In genomic region chr2:156892449-156893335, GRCh38 we compare ENCODE assay signal across 8 cellular contexts.
DNase-seq lines count a peak whose midpoint lies in the region; ATAC-seq and TF ChIP-seq lines count a peak whose summit lies in the region.

No MANE protein-coding gene starts in this region.

- H3K27me3 Mint-ChIP-seq in activated CD8-positive, alpha-beta memory T cell treated with anti-CD3 and anti-CD28 coated beads, Interleukin-2, amount 10 ng/mL, durations not matched to agents 7 days and 5 days: peaks cover 64% of the 10 kb centered on the region
- peaks cover 15% of the 10 kb centered on the region for H3K27me3 Mint-ChIP-seq in WTC11 (ENCODE audit: low read depth)

- DNase-seq in activated CD8-positive, alpha-beta memory T cell treated with anti-CD3 and anti-CD28 coated beads, Interleukin-2, amount 10 ng/mL, durations not matched to agents 7 days and 5 days: no peak
- no peak for DNase-seq in activated CD8-positive, alpha-beta memory T cell treated with anti-CD3 and anti-CD28 coated beads for 24 hours
- DNase-seq in NCI-H1694 treated with DMSO at 0.1 percent for 48 hours (lab: John Stamatoyannopoulos, UW) (peak; percentile 96), WTC11 (ENCODE audit: low spot score) (no peak), heart right ventricle (no peak), retinal pigment epithelial cell (ENCODE audit: low read depth) (peak; percentile 43)

- no peak overlapping the region for H3K27ac ChIP-seq in heart right ventricle

- no peak overlapping the region for H3K27ac Mint-ChIP-seq in activated CD8-positive, alpha-beta memory T cell treated with anti-CD3 and anti-CD28 coated beads, Interleukin-2, amount 10 ng/mL, durations not matched to agents 7 days and 5 days
- no peak overlapping the region for H3K27ac Mint-ChIP-seq in WTC11

- peak overlapping the region in 8 of 10 donors; percentile 15 to 46 (median 35) for H3K4me3 ChIP-seq in heart right ventricle
- H3K4me3 ChIP-seq in retinal pigment epithelial cell (ENCODE audit: low read length): peak overlapping the region; percentile 58

- POLR2A ChIA-PET in WTC11 (lab: Charles Lee): no interaction called here

- H3K9me3 ChIP-seq in heart right ventricle: no peaks in the 10 kb centered on the region

- H3K27me3 ChIP-seq in heart right ventricle: peaks cover 0 to 10% (median 0%) of the 10 kb centered on the region in 7 donors

- peaks cover 0 to 14% (median 0%) of the 10 kb centered on the region in 9 donors for H3K4me1 ChIP-seq in heart right ventricle

- ATAC-seq in activated CD8-positive, alpha-beta memory T cell treated with anti-CD3 and anti-CD28 coated beads, Interleukin-2, amount 10 ng/mL, durations not matched to agents 7 days and 5 days: no peak
- ATAC-seq in HG02642 (IDR thresholded peaks at IDR 0.05; ENCODE audit: poor library complexity, unreplicated experiment) (peak; percentile 43), WTC11 (peak; percentile 93), heart right ventricle (peak in 6 of 8 donors; percentile 55 to 76 (median 63)), GM21515 (IDR thresholded peaks at IDR 0.05; ENCODE audit: unreplicated experiment) (no peak)

- WGBS in heart right ventricle, 2 donors: 6% methylated on average over 15 of the region's 15 CpGs

- H3K4me3 Mint-ChIP-seq in activated CD8-positive, alpha-beta memory T cell treated with anti-CD3 and anti-CD28 coated beads, Interleukin-2, amount 10 ng/mL, durations not matched to agents 7 days and 5 days: peak overlapping the region; percentile 18
- peak overlapping the region; percentile 57 for H3K4me3 Mint-ChIP-seq in WTC11

- H3K36me3 ChIP-seq in heart right ventricle: no peaks in the 10 kb centered on the region

- H3K36me3 Mint-ChIP-seq in activated CD8-positive, alpha-beta memory T cell treated with anti-CD3 and anti-CD28 coated beads, Interleukin-2, amount 10 ng/mL, durations not matched to agents 7 days and 5 days: peaks cover 2% of the 10 kb centered on the region
- no peaks in the 10 kb centered on the region for H3K36me3 Mint-ChIP-seq in WTC11

- TF ChIP-seq CTCF in WTC11 (IDR thresholded peaks at IDR 0.05): no peak
- peak in 7 of 9 donors; percentile 46 to 61 (median 55) for TF ChIP-seq CTCF in heart right ventricle (IDR thresholded peaks at IDR 0.05)
- TF ChIP-seq CTCF in retinal pigment epithelial cell (conservative IDR thresholded peaks at IDR 0.05; ENCODE audit: low read depth, low read length): peak; percentile 73

- CTCF ChIA-PET in activated CD8-positive, alpha-beta memory T cell treated with anti-CD3 and anti-CD28 coated beads, Interleukin-2, amount 10 ng/mL, durations not matched to agents 7 days and 5 days (lab: Charles Lee): interaction anchor here (1.6 kb wide), 1 partner anchor 303 kb away, joined by 4 read pairs; no protein-coding TSS in a partner anchor
- CTCF ChIA-PET in WTC11 (lab: Charles Lee): interaction anchor here (0.6 to 1.1 kb wide), 2 partner anchors 291 to 557 kb away, joined by 3 read pairs; no protein-coding TSS in a partner anchor

- intact Hi-C loops in heart right ventricle (cut with DNase I): loop anchor here in 3 of 10 donors (2.0 to 10.0 kb wide), 3 partner anchors 244 to 1518 kb away; no protein-coding TSS in a partner anchor

- H3K4me1 Mint-ChIP-seq in activated CD8-positive, alpha-beta memory T cell treated with anti-CD3 and anti-CD28 coated beads, Interleukin-2, amount 10 ng/mL, durations not matched to agents 7 days and 5 days: peaks cover 33% of the 10 kb centered on the region
- H3K4me1 Mint-ChIP-seq in WTC11: peaks cover 39% of the 10 kb centered on the region

- H3K9me3 Mint-ChIP-seq in activated CD8-positive, alpha-beta memory T cell treated with anti-CD3 and anti-CD28 coated beads, Interleukin-2, amount 10 ng/mL, durations not matched to agents 7 days and 5 days (ENCODE audit: low read depth): no peaks in the 10 kb centered on the region
- peaks cover under 1% of the 10 kb centered on the region for H3K9me3 Mint-ChIP-seq in WTC11

TF ChIP-seq in WTC11, 78 proteins besides CTCF, POLR2A, EP300 and RAD21:
- TF ChIP-seq E2F4 (CRISPR knock-in tag; IDR thresholded peaks at IDR 0.05; ENCODE audit: borderline replicate concordance, low read depth) (no peak), PRRX2 (CRISPR knock-in tag; IDR thresholded peaks at IDR 0.05) (no peak), ZNF219 (CRISPR knock-in tag; IDR thresholded peaks at IDR 0.05; ENCODE audit: borderline replicate concordance) (no peak), FOXJ3 (CRISPR knock-in tag; IDR thresholded peaks at IDR 0.05; ENCODE audit: borderline replicate concordance) (no peak), ATF6 (CRISPR knock-in tag; IDR thresholded peaks at IDR 0.05) (no peak), CREM (CRISPR knock-in tag; IDR thresholded peaks at IDR 0.05) (no peak), CBFB (CRISPR knock-in tag; IDR thresholded peaks at IDR 0.05; ENCODE audit: low read depth) (no peak), GABPB1 (CRISPR knock-in tag; IDR thresholded peaks at IDR 0.05) (no peak), OVOL2 (CRISPR knock-in tag; IDR thresholded peaks at IDR 0.05; ENCODE audit: borderline replicate concordance) (no peak), CDX4 (CRISPR knock-in tag; IDR thresholded peaks at IDR 0.05; ENCODE audit: borderline replicate concordance) (no peak), EMX1 (CRISPR knock-in tag; IDR thresholded peaks at IDR 0.05) (no peak), ZNF416 (CRISPR knock-in tag; IDR thresholded peaks at IDR 0.05) (no peak)

Comparison
In these comparisons a context has a peak if more than half of its experiments do, and no peak if none do; other contexts are left out.
1. ATAC-seq: peak in HG02642 (single experiment), WTC11 (single experiment) and heart right ventricle (6 of 8); none in activated CD8-positive, alpha-beta memory T cell treated with anti-CD3 and anti-CD28 coated beads, Interleukin-2, amount 10 ng/mL, durations not matched to agents 7 days and 5 days (single experiment) and GM21515 (single experiment).
2. DNase-seq: peak in NCI-H1694 treated with DMSO at 0.1 percent for 48 hours (single experiment) and retinal pigment epithelial cell (single experiment); none in activated CD8-positive, alpha-beta memory T cell treated with anti-CD3 and anti-CD28 coated beads, Interleukin-2, amount 10 ng/mL, durations not matched to agents 7 days and 5 days (single experiment), activated CD8-positive, alpha-beta memory T cell treated with anti-CD3 and anti-CD28 coated beads for 24 hours (single experiment), WTC11 (single experiment) and heart right ventricle (0 of 2).